1 cellular context compared by ENCODE assay signal in the genomic region with DNA sequence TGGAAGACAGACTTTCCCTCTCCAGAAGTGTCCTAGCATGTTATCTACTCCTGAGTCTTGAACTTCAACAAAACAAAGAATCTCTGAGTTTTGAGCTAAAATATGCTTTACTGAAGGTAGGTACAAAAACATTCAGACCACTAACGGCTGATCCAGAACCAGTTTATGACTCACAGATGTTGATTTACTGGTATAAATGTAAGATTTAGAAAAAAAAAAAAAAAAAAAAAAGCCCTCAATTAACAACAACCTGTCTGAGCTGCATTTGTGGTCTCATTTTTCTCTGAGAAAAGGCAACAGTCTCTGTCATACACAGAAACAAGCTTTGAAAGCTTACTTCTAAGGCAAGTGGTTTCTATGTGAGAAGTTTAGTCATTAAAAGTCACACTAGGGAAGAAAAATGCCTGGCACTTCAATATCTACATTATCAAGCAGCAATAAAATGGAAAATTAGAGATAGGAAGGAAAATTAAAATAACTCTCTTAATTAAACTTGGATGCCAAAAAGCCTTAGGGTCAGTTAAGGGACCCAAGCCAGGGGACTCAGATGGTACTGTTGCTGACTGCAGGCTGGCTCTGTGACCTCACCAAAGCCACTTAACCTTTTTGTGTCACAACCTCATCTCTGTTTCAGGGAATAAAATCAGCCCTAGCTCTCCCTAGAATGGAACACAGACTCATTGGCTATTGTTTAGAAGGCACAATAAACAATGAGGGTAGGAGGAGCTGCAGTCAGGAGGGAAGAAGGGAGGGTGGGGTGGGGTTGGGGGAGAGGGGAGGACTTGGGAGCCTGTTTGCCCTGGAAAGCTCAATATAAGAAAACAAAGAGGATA.
TF ChIP-seq lines count a peak whose summit lies in the region.

No MANE protein-coding gene starts in this region.

TF ChIP-seq in GM12878, 131 proteins besides CTCF, POLR2A, EP300 and RAD21 (continued from another document):
- TF ChIP-seq NRF1 (conservative IDR thresholded peaks at IDR 0.05; ENCODE audit: low read depth, low read length) (no peak), YBX1 (IDR thresholded peaks at IDR 0.05) (no peak), NR2C2 (IDR thresholded peaks at IDR 0.05; ENCODE audit: borderline replicate concordance, control insufficient read depth, insufficient read length, low read depth) (no peak), TARDBP (IDR thresholded peaks at IDR 0.05; ENCODE audit: borderline replicate concordance) (no peak), STAT1 (conservative IDR thresholded peaks at IDR 0.05) (no peak), NR2F1 (conservative IDR thresholded peaks at IDR 0.05) (peak; percentile 41; the same call in 1 of the 2 replicates), JUND (IDR thresholded peaks at IDR 0.05; ENCODE audit: low read depth, low read length) (no peak), ZNF207 (IDR thresholded peaks at IDR 0.05; ENCODE audit: borderline replicate concordance) (no peak), HCFC1 (IDR thresholded peaks at IDR 0.05; ENCODE audit: low read length) (no peak), PAX5 (IDR thresholded peaks at IDR 0.05; ENCODE audit: borderline replicate concordance, low read depth, low read length) (no peak)
- TF ChIP-seq, protein P1, sequence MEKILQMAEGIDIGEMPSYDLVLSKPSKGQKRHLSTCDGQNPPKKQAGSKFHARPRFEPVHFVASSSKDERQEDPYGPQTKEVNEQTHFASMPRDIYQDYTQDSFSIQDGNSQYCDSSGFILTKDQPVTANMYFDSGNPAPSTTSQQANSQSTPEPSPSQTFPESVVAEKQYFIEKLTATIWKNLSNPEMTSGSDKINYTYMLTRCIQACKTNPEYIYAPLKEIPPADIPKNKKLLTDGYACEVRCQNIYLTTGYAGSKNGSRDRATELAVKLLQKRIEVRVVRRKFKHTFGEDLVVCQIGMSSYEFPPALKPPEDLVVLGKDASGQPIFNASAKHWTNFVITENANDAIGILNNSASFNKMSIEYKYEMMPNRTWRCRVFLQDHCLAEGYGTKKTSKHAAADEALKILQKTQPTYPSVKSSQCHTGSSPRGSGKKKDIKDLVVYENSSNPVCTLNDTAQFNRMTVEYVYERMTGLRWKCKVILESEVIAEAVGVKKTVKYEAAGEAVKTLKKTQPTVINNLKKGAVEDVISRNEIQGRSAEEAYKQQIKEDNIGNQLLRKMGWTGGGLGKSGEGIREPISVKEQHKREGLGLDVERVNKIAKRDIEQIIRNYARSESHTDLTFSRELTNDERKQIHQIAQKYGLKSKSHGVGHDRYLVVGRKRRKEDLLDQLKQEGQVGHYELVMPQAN (conservative IDR thresholded peaks at IDR 0.05), result no peak
- TF ChIP-seq, protein P2, sequence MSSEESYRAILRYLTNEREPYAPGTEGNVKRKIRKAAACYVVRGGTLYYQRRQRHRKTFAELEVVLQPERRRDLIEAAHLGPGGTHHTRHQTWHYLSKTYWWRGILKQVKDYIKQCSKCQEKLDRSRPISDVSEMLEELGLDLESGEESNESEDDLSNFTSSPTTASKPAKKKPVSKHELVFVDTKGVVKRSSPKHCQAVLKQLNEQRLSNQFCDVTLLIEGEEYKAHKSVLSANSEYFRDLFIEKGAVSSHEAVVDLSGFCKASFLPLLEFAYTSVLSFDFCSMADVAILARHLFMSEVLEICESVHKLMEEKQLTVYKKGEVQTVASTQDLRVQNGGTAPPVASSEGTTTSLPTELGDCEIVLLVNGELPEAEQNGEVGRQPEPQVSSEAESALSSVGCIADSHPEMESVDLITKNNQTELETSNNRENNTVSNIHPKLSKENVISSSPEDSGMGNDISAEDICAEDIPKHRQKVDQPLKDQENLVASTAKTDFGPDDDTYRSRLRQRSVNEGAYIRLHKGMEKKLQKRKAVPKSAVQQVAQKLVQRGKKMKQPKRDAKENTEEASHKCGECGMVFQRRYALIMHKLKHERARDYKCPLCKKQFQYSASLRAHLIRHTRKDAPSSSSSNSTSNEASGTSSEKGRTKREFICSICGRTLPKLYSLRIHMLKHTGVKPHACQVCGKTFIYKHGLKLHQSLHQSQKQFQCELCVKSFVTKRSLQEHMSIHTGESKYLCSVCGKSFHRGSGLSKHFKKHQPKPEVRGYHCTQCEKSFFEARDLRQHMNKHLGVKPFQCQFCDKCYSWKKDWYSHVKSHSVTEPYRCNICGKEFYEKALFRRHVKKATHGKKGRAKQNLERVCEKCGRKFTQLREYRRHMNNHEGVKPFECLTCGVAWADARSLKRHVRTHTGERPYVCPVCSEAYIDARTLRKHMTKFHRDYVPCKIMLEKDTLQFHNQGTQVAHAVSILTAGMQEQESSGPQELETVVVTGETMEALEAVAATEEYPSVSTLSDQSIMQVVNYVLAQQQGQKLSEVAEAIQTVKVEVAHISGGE (CRISPR knock-in tag; IDR thresholded peaks at IDR 0.05), result no peak
- TF ChIP-seq, protein P3, sequence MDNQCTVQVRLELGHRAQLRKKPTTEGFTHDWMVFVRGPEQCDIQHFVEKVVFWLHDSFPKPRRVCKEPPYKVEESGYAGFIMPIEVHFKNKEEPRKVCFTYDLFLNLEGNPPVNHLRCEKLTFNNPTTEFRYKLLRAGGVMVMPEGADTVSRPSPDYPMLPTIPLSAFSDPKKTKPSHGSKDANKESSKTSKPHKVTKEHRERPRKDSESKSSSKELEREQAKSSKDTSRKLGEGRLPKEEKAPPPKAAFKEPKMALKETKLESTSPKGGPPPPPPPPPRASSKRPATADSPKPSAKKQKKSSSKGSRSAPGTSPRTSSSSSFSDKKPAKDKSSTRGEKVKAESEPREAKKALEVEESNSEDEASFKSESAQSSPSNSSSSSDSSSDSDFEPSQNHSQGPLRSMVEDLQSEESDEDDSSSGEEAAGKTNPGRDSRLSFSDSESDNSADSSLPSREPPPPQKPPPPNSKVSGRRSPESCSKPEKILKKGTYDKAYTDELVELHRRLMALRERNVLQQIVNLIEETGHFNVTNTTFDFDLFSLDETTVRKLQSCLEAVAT (IDR thresholded peaks at IDR 0.05), result no peak
TF ChIP-seq in GM12878: peak in this region for 9.
